In genomic region chr9:32526707-32527048, GRCh38 we compare ENCODE assay signal across 1 cellular context.
TF ChIP-seq lines count a peak whose summit lies in the region.

No MANE protein-coding gene starts in this region.

TF ChIP-seq in HepG2, 621 proteins besides CTCF, POLR2A, EP300 and RAD21:
- TF ChIP-seq TCF7 (IDR thresholded peaks at IDR 0.05; ENCODE audit: low read depth), result no peak
- TF ChIP-seq GMEB2 (CRISPR knock-in tag; IDR thresholded peaks at IDR 0.05; ENCODE audit: low read depth), result no peak
- TF ChIP-seq ELF4 (CRISPR knock-in tag; IDR thresholded peaks at IDR 0.05; ENCODE audit: borderline replicate concordance), result no peak
- TF ChIP-seq, protein P1, sequence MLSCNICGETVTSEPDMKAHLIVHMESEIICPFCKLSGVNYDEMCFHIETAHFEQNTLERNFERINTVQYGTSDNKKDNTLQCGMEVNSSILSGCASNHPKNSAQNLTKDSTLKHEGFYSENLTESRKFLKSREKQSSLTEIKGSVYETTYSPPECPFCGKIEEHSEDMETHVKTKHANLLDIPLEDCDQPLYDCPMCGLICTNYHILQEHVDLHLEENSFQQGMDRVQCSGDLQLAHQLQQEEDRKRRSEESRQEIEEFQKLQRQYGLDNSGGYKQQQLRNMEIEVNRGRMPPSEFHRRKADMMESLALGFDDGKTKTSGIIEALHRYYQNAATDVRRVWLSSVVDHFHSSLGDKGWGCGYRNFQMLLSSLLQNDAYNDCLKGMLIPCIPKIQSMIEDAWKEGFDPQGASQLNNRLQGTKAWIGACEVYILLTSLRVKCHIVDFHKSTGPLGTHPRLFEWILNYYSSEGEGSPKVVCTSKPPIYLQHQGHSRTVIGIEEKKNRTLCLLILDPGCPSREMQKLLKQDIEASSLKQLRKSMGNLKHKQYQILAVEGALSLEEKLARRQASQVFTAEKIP (CRISPR knock-in tag; IDR thresholded peaks at IDR 0.05; ENCODE audit: borderline replicate concordance), result no peak
- TF ChIP-seq, protein P2, sequence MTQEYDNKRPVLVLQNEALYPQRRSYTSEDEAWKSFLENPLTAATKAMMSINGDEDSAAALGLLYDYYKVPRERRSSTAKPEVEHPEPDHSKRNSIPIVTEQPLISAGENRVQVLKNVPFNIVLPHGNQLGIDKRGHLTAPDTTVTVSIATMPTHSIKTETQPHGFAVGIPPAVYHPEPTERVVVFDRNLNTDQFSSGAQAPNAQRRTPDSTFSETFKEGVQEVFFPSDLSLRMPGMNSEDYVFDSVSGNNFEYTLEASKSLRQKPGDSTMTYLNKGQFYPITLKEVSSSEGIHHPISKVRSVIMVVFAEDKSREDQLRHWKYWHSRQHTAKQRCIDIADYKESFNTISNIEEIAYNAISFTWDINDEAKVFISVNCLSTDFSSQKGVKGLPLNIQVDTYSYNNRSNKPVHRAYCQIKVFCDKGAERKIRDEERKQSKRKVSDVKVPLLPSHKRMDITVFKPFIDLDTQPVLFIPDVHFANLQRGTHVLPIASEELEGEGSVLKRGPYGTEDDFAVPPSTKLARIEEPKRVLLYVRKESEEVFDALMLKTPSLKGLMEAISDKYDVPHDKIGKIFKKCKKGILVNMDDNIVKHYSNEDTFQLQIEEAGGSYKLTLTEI (CRISPR knock-in tag; conservative IDR thresholded peaks at IDR 0.05), result no peak
- TF ChIP-seq ZNF772 (CRISPR knock-in tag; IDR thresholded peaks at IDR 0.05), result no peak
- TF ChIP-seq, protein P3, sequence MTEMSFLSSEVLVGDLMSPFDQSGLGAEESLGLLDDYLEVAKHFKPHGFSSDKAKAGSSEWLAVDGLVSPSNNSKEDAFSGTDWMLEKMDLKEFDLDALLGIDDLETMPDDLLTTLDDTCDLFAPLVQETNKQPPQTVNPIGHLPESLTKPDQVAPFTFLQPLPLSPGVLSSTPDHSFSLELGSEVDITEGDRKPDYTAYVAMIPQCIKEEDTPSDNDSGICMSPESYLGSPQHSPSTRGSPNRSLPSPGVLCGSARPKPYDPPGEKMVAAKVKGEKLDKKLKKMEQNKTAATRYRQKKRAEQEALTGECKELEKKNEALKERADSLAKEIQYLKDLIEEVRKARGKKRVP (CRISPR knock-in tag; IDR thresholded peaks at IDR 0.05), result no peak
- TF ChIP-seq PRMT3 (CRISPR knock-in tag; IDR thresholded peaks at IDR 0.05; ENCODE audit: borderline replicate concordance, low read depth), result no peak
- TF ChIP-seq ZNF841 (CRISPR knock-in tag; IDR thresholded peaks at IDR 0.05; ENCODE audit: borderline replicate concordance), result no peak
- TF ChIP-seq PAX8 (CRISPR knock-in tag; IDR thresholded peaks at IDR 0.05; ENCODE audit: borderline replicate concordance), result no peak
- TF ChIP-seq ZNF562 (CRISPR knock-in tag; IDR thresholded peaks at IDR 0.05; ENCODE audit: borderline replicate concordance), result no peak
- no peak for TF ChIP-seq ZNF101 (CRISPR knock-in tag; IDR thresholded peaks at IDR 0.05; ENCODE audit: borderline replicate concordance, low read depth)
- TF ChIP-seq, protein P4, sequence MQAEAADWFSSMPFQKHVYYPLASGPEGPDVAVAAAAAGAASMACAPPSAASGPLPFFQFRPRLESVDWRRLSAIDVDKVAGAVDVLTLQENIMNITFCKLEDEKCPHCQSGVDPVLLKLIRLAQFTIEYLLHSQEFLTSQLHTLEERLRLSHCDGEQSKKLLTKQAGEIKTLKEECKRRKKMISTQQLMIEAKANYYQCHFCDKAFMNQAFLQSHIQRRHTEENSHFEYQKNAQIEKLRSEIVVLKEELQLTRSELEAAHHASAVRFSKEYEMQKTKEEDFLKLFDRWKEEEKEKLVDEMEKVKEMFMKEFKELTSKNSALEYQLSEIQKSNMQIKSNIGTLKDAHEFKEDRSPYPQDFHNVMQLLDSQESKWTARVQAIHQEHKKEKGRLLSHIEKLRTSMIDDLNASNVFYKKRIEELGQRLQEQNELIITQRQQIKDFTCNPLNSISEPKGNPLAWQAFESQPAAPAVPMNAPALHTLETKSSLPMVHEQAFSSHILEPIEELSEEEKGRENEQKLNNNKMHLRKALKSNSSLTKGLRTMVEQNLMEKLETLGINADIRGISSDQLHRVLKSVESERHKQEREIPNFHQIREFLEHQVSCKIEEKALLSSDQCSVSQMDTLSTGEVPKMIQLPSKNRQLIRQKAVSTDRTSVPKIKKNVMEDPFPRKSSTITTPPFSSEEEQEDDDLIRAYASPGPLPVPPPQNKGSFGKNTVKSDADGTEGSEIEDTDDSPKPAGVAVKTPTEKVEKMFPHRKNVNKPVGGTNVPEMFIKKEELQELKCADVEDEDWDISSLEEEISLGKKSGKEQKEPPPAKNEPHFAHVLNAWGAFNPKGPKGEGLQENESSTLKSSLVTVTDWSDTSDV (CRISPR knock-in tag; IDR thresholded peaks at IDR 0.05), result no peak
- no peak for TF ChIP-seq SOX6 (IDR thresholded peaks at IDR 0.05)
- TF ChIP-seq SOX6 (CRISPR knock-in tag; IDR thresholded peaks at IDR 0.05), result no peak
- no peak for TF ChIP-seq HDAC6 (IDR thresholded peaks at IDR 0.05; ENCODE audit: low read depth, low read length)
- TF ChIP-seq, protein P5, sequence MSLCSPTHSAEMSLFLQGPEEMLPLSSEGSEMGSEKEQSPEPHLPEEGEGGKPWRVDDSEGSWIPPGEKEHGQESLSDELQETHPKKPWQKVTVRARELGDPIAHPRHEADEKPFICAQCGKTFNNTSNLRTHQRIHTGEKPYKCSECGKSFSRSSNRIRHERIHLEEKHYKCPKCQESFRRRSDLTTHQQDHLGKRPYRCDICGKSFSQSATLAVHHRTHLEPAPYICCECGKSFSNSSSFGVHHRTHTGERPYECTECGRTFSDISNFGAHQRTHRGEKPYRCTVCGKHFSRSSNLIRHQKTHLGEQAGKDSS (CRISPR knock-in tag; IDR thresholded peaks at IDR 0.05; ENCODE audit: borderline replicate concordance, low read depth), result no peak
- no peak for TF ChIP-seq SNAI1 (CRISPR knock-in tag; IDR thresholded peaks at IDR 0.05; ENCODE audit: borderline replicate concordance)
- TF ChIP-seq ZNF878 (CRISPR knock-in tag; IDR thresholded peaks at IDR 0.05), result no peak
- TF ChIP-seq GLMP (CRISPR knock-in tag; IDR thresholded peaks at IDR 0.05; ENCODE audit: borderline replicate concordance), result no peak
- no peak for TF ChIP-seq ZNF253 (CRISPR knock-in tag; IDR thresholded peaks at IDR 0.05; ENCODE audit: borderline replicate concordance)
